In genomic region chr9:34560574-34561229, GRCh38 we compare ENCODE assay signal across 1 cellular context.
TF ChIP-seq lines count a peak whose summit lies in the region.

No MANE protein-coding gene starts in this region.

TF ChIP-seq in A549, 52 proteins besides CTCF, POLR2A, EP300 and RAD21:
- TF ChIP-seq SMC3 (IDR thresholded peaks at IDR 0.05) (no peak), KDM5A (IDR thresholded peaks at IDR 0.05) (no peak), ZSCAN20 (CRISPR knock-in tag; IDR thresholded peaks at IDR 0.05) (no peak), JUNB (IDR thresholded peaks at IDR 0.05) (no peak), MAZ (IDR thresholded peaks at IDR 0.05; ENCODE audit: borderline replicate concordance, low read depth, low read length) (no peak), RFX5 (IDR thresholded peaks at IDR 0.05) (no peak), PHF8 (IDR thresholded peaks at IDR 0.05; ENCODE audit: borderline replicate concordance, low read depth) (no peak), EHF (CRISPR knock-in tag; IDR thresholded peaks at IDR 0.05) (no peak)
